Comparison of ENCODE assay signal across 26 cellular contexts in genomic region chr9:71004196-71004595, GRCh38.
"Had no signal": no experiment of that assay in that cellular context is flagged by ENCODE, and none has a peak within 500 bp of the region (broad histone marks: within the 10 kb centered on the region; RNA-seq: fewer than 3 reads in every experiment).

No MANE protein-coding gene starts in this region.

- H3K4me3 Mint-ChIP-seq: activated CD4-positive, alpha-beta T cell treated with anti-CD3 and anti-CD28 coated beads, Interleukin-2, amount 10 ng/mL, durations not matched to agents 7 days and 5 days; activated CD8-positive, alpha-beta T cell treated with anti-CD3 and anti-CD28 coated beads for 36 hours; activated naive CD4-positive, alpha-beta T cell treated with anti-CD3 and anti-CD28 coated beads, Interleukin-2, amount 50 U/mL, for 24 hours; activated T-helper 1 cell treated with anti-CD3 and anti-CD28 coated beads, Interleukin-12 subunit alpha, Interleukin-12 subunit beta, Interleukin-2, Interleukin-4 antibody, amounts not matched to agents 30 ng/mL and 10 ng/mL and 1 ng/mL, durations not matched to agents 14 hours and 24 hours and 36 hours; central memory CD8-positive, alpha-beta T cell; memory B cell; naive B cell; T-helper 2 cell treated with Interferon-gamma antibody and Interleukin-4, amounts not matched to agents 5 μg/mL and 100 μg/mL, for 36 hours; type B pancreatic cell had no signal

- H3K27ac Mint-ChIP-seq: activated CD4-positive, alpha-beta T cell treated with anti-CD3 and anti-CD28 coated beads, Interleukin-2, amount 10 ng/mL, durations not matched to agents 7 days and 5 days; activated CD8-positive, alpha-beta T cell treated with anti-CD3 and anti-CD28 coated beads for 36 hours; activated naive CD4-positive, alpha-beta T cell treated with anti-CD3 and anti-CD28 coated beads, Interleukin-2, amount 50 U/mL, for 24 hours; activated T-helper 1 cell treated with anti-CD3 and anti-CD28 coated beads, Interleukin-12 subunit alpha, Interleukin-12 subunit beta, Interleukin-2, Interleukin-4 antibody, amounts not matched to agents 30 ng/mL and 10 ng/mL and 1 ng/mL, durations not matched to agents 14 hours and 24 hours and 36 hours; memory B cell; naive B cell; T-helper 2 cell treated with Interferon-gamma antibody and Interleukin-4, amounts not matched to agents 5 μg/mL and 100 μg/mL, for 36 hours; type B pancreatic cell had no signal

- H3K27me3 ChIP-seq: ascending aorta, colonic mucosa, dorsolateral prefrontal cortex, esophagus muscularis mucosa, gastroesophageal sphincter, heart right ventricle, spleen, testis, vagina had no signal

- ATAC-seq: activated CD4-positive, CD25-positive, alpha-beta regulatory T cell treated with anti-CD3 and anti-CD28 coated beads, Interleukin-2, amount 50 U/mL, for 24 hours; activated CD8-positive, alpha-beta T cell treated with anti-CD3 and anti-CD28 coated beads for 36 hours; gastroesophageal sphincter; heart right ventricle; left colon had no signal

- H3K4me1 Mint-ChIP-seq: activated CD4-positive, alpha-beta T cell treated with anti-CD3 and anti-CD28 coated beads, Interleukin-2, amount 10 ng/mL, durations not matched to agents 7 days and 5 days; activated naive CD4-positive, alpha-beta T cell treated with anti-CD3 and anti-CD28 coated beads, Interleukin-2, amount 50 U/mL, for 24 hours; central memory CD8-positive, alpha-beta T cell; memory B cell; naive B cell had no signal

- H3K36me3 ChIP-seq: ascending aorta, colonic mucosa, esophagus muscularis mucosa, gastroesophageal sphincter, heart right ventricle, spleen, vagina had no signal

- H3K27ac ChIP-seq: ascending aorta, colonic mucosa, dorsolateral prefrontal cortex, esophagus muscularis mucosa, gastroesophageal sphincter, heart right ventricle, spleen, testis, vagina, VCaP had no signal

- H3K4me1 ChIP-seq: colonic mucosa, esophagus muscularis mucosa, gastroesophageal sphincter, heart right ventricle, spleen, testis, vagina had no signal

- H3K9me3 Mint-ChIP-seq: type B pancreatic cell had no signal

- H3K36me3 Mint-ChIP-seq: type B pancreatic cell had no signal

- H3K4me3 ChIP-seq: ascending aorta, colonic mucosa, dorsolateral prefrontal cortex, esophagus muscularis mucosa, gastroesophageal sphincter, heart right ventricle, spleen, testis, vagina had no signal

- DNase-seq: activated CD4-positive, alpha-beta T cell treated with anti-CD3 and anti-CD28 coated beads, Interleukin-2, amount 10 ng/mL, durations not matched to agents 7 days and 5 days; activated CD8-positive, alpha-beta T cell treated with anti-CD3 and anti-CD28 coated beads for 36 hours; activated gamma-delta T cell; colonic mucosa; dorsolateral prefrontal cortex; heart right ventricle; left colon; naive B cell; occipital lobe; posterior cingulate gyrus; spleen; stimulated activated CD4-positive, alpha-beta T cell treated with anti-CD3 and anti-CD28 coated beads, Interleukin-4, amount 100 ng/mL, for 1 hour; stimulated activated naive CD4-positive, alpha-beta T cell; testis had no signal

- H3K9me3 ChIP-seq: colonic mucosa, testis had no signal

- H3K27me3 Mint-ChIP-seq: activated CD4-positive, alpha-beta T cell treated with anti-CD3 and anti-CD28 coated beads, Interleukin-2, amount 10 ng/mL, durations not matched to agents 7 days and 5 days; activated CD8-positive, alpha-beta T cell treated with anti-CD3 and anti-CD28 coated beads for 36 hours; central memory CD8-positive, alpha-beta T cell; naive B cell; type B pancreatic cell had no signal
